ENCODE assay signal across 8 cellular contexts in genomic region chr17:8186787-8187516, GRCh38. TPM values are rescaled to one million over a fixed set of nuclear protein-coding genes. Genes with fewer than 3 reads are reported as not detected.
A peak's percentile ranks its signal among the peaks of the same experiment; 100 is the strongest.
DNase-seq lines count a peak whose midpoint lies in the region; ATAC-seq, FAIRE-seq and TF ChIP-seq lines count a peak whose summit lies in the region.

No MANE protein-coding gene starts in this region.

- intact Hi-C loops in dorsolateral prefrontal cortex (cut with DNase I) (loop anchor here (1.0 to 2.0 kb wide), 6 partner anchors 32 to 67 kb away; partner anchors contain the start of genes CTC1 (in 1 of the 2) and PFAS (in 1 of the 2)), right lobe of liver (cut with DNase I) (no loop called here)

- TF ChIP-seq POLR2A in GM12892 (IDR thresholded peaks at IDR 0.05; ENCODE audit: low read depth, low read length) (no peak), right lobe of liver (IDR thresholded peaks at IDR 0.05) (no peak)

- peak; percentile 93 for FAIRE-seq in GM12892 (lab: Jason Lieb, UNC)

- H3K9me3 ChIP-seq in right lobe of liver = no peaks in the 10 kb centered on the region

- H3K4me3 ChIP-seq in dorsolateral prefrontal cortex (peak overlapping the region; percentile 62 to 99 (median 90)), right lobe of liver (peak overlapping the region; percentile 64 to 72 (median 71))

- H3K9me3 Mint-ChIP-seq in activated CD4-positive, alpha-beta T cell treated with anti-CD3 and anti-CD28 coated beads, Interleukin-2, amount 10 ng/mL, durations not matched to agents 7 days and 5 days = no peaks in the 10 kb centered on the region

- H3K4me3 Mint-ChIP-seq in activated CD4-positive, alpha-beta T cell treated with anti-CD3 and anti-CD28 coated beads, Interleukin-2, amount 10 ng/mL, durations not matched to agents 7 days and 5 days = no peak overlapping the region

- H3K27me3 Mint-ChIP-seq in activated CD4-positive, alpha-beta T cell treated with anti-CD3 and anti-CD28 coated beads, Interleukin-2, amount 10 ng/mL, durations not matched to agents 7 days and 5 days = peaks cover 4% of the 10 kb centered on the region

- peaks cover 22% of the 10 kb centered on the region for H3K4me1 Mint-ChIP-seq in activated CD4-positive, alpha-beta T cell treated with anti-CD3 and anti-CD28 coated beads, Interleukin-2, amount 10 ng/mL, durations not matched to agents 7 days and 5 days

- no peaks in the 10 kb centered on the region for H3K27me3 ChIP-seq in dorsolateral prefrontal cortex
- no peaks in the 10 kb centered on the region for H3K27me3 ChIP-seq in right lobe of liver

- DNase-seq in GM12892 (ENCODE audit: insufficient read length) = no peak
- peak; percentile 80 for DNase-seq in NCI-H526 treated with DMSO at 0.1 percent for 48 hours (lab: John Stamatoyannopoulos, UW)
- peak; percentile 92 for DNase-seq in activated CD4-positive, alpha-beta T cell treated with anti-CD3 and anti-CD28 coated beads, Interleukin-2, amount 10 ng/mL, durations not matched to agents 7 days and 5 days
- peak; percentile 76 to 96 (median 92) for DNase-seq in dorsolateral prefrontal cortex
- peak; percentile 90 to 92 (median 90) for DNase-seq in right lobe of liver
- DNase-seq in stimulated activated CD4-positive, alpha-beta T cell treated with anti-CD3 and anti-CD28 coated beads, Interleukin-2, amount 100 ng/mL, for 4 hours (ENCODE audit: low read depth) = peak; percentile 86

- POLR2A ChIA-PET in activated CD4-positive, alpha-beta T cell treated with anti-CD3 and anti-CD28 coated beads, Interleukin-2, amount 10 ng/mL, durations not matched to agents 7 days and 5 days (lab: Charles Lee) = interaction anchor here (0.7 kb wide), 1 partner anchor 34 kb away, joined by 4 read pairs; no protein-coding TSS in a partner anchor

- H3K36me3 Mint-ChIP-seq in activated CD4-positive, alpha-beta T cell treated with anti-CD3 and anti-CD28 coated beads, Interleukin-2, amount 10 ng/mL, durations not matched to agents 7 days and 5 days (ENCODE audit: low read depth) = no peaks in the 10 kb centered on the region

- peak; percentile 41 for ATAC-seq in HG03439 (IDR thresholded peaks at IDR 0.05; ENCODE audit: unreplicated experiment)
- peak; percentile 55 to 74 (median 69) for ATAC-seq in right lobe of liver
- ATAC-seq in HG03469 (IDR thresholded peaks at IDR 0.05; ENCODE audit: unreplicated experiment) = no peak

- CTCF ChIA-PET in activated CD4-positive, alpha-beta T cell treated with anti-CD3 and anti-CD28 coated beads, Interleukin-2, amount 10 ng/mL, durations not matched to agents 7 days and 5 days (lab: Charles Lee) = interaction anchor here (1.0 to 4.0 kb wide), 12 partner anchors 14 to 67 kb away, joined by 3 to 13 read pairs (median 7); partner anchors contain the start of gene AURKB

- peak in 49 of 56 donors; percentile 7 to 72 (median 54) for TF ChIP-seq CTCF in dorsolateral prefrontal cortex (IDR thresholded peaks at IDR 0.05 in 54 of 56, conservative IDR thresholded peaks at IDR 0.05 in 2 of 56; ENCODE audit: low read depth in 1 of 56, partially characterized antibody in 56 of 56)
- TF ChIP-seq CTCF in right lobe of liver (IDR thresholded peaks at IDR 0.05) = peak in 3 of 4 donors; percentile 18 to 54 (median 46)

- H3K27ac ChIP-seq in dorsolateral prefrontal cortex (peak overlapping the region; percentile 87 to 100 (median 98)), right lobe of liver (peak overlapping the region; percentile 54 to 92 (median 77))

- peaks cover 0 to 20% (median 3%) of the 10 kb centered on the region in 4 donors for H3K4me1 ChIP-seq in right lobe of liver

- under 1% methylated on average over 28 of the region's 32 CpGs for WGBS in right lobe of liver (ENCODE audit: insufficient coverage, low coverage, low lambda C conversion rate, missing lambda C conversion rate)

- no peak overlapping the region for H3K27ac Mint-ChIP-seq in activated CD4-positive, alpha-beta T cell treated with anti-CD3 and anti-CD28 coated beads, Interleukin-2, amount 10 ng/mL, durations not matched to agents 7 days and 5 days

- H3K36me3 ChIP-seq in right lobe of liver = no peaks in the 10 kb centered on the region

RNA-seq across cellular contexts. Expression of gene BORCS6, which starts 3.0 kb away (rescaled TPM):
- polyA plus RNA-seq in GM12892 (2012; ENCODE audit: missing spikeins) = 2.0 TPM
- 10 to 100 TPM; 12.2 to 12.9 TPM for total RNA-seq in activated CD4-positive, alpha-beta T cell treated with anti-CD3 and anti-CD28 coated beads, Interleukin-2, amount 10 ng/mL, durations not matched to agents 7 days and 5 days
- total RNA-seq in dorsolateral prefrontal cortex (10 to 100 TPM in 5 of 120 experiments, 1 to 10 TPM in 115; 5.2 to 10.9 (median 8.0) TPM), right lobe of liver (1 to 10 TPM; 3.1 to 5.3 (median 4.2) TPM)

RNA-seq across cellular contexts. Expression of gene TMEM107, which starts 10.8 kb away (rescaled TPM):
- polyA plus RNA-seq in GM12892 (2012; ENCODE audit: missing spikeins) = 22.7 TPM
- 10 to 100 TPM; 34.8 to 37.2 TPM for total RNA-seq in activated CD4-positive, alpha-beta T cell treated with anti-CD3 and anti-CD28 coated beads, Interleukin-2, amount 10 ng/mL, durations not matched to agents 7 days and 5 days
- total RNA-seq in dorsolateral prefrontal cortex (10 to 100 TPM in 119 of 120 experiments, 1 to 10 TPM in 1; 9.1 to 25.9 (median 17.1) TPM), right lobe of liver (1 to 10 TPM; 2.3 to 5.0 (median 3.4) TPM)

RNA-seq across cellular contexts. Expression of gene AURKB, which starts 23.4 kb away (rescaled TPM):
- polyA plus RNA-seq in GM12892 (2012; ENCODE audit: missing spikeins) = 62.4 TPM
- 100 to 1,000 TPM; 188 to 224 TPM for total RNA-seq in activated CD4-positive, alpha-beta T cell treated with anti-CD3 and anti-CD28 coated beads, Interleukin-2, amount 10 ng/mL, durations not matched to agents 7 days and 5 days
- total RNA-seq in dorsolateral prefrontal cortex (1 to 10 TPM in 8 of 120 experiments, under 1 TPM in 4, not detected in 108; 0.75 to 3.8 (median 1.2) TPM), right lobe of liver (1 to 10 TPM in 4 of 6 experiments, under 1 TPM in 2; 0.26 to 3.9 (median 1.5) TPM)

RNA-seq across cellular contexts. Expression of gene VAMP2, which starts 24.2 kb away (rescaled TPM):
- polyA plus RNA-seq in GM12892 (2012; ENCODE audit: missing spikeins) = 32.1 TPM
- 10 to 100 TPM; 71.1 to 79.1 TPM for total RNA-seq in activated CD4-positive, alpha-beta T cell treated with anti-CD3 and anti-CD28 coated beads, Interleukin-2, amount 10 ng/mL, durations not matched to agents 7 days and 5 days
- total RNA-seq in dorsolateral prefrontal cortex (100 to 1,000 TPM; 264 to 763 (median 490) TPM), right lobe of liver (10 to 100 TPM in 4 of 6 experiments, 1 to 10 TPM in 2; 4.4 to 18.6 (median 13.2) TPM)

RNA-seq across cellular contexts. Expression of gene PER1, which starts 34.7 kb away (rescaled TPM):
- 11.8 TPM for polyA plus RNA-seq in GM12892 (2012; ENCODE audit: missing spikeins)
- total RNA-seq in activated CD4-positive, alpha-beta T cell treated with anti-CD3 and anti-CD28 coated beads, Interleukin-2, amount 10 ng/mL, durations not matched to agents 7 days and 5 days = 10 to 100 TPM; 26.9 to 28.7 TPM
- total RNA-seq in dorsolateral prefrontal cortex = 100 to 1,000 TPM in 74 of 120 experiments, 10 to 100 TPM in 46; 46.9 to 218 (median 112) TPM
- total RNA-seq in right lobe of liver = 100 to 1,000 TPM in 1 of 6 experiments, 10 to 100 TPM in 5; 25.7 to 118 (median 55.2) TPM

Comparison
In these comparisons a context has a peak if more than half of its experiments do, and no peak if none do; other contexts are left out.
1. RNA of gene AURKB, which starts 23.4 kb away (total RNA-seq): 188 to 224 TPM in activated CD4-positive, alpha-beta T cell treated with anti-CD3 and anti-CD28 coated beads, Interleukin-2, amount 10 ng/mL, durations not matched to agents 7 days and 5 days; 0.26 to 3.9 TPM in right lobe of liver and 0.75 to 3.8 TPM in dorsolateral prefrontal cortex; every median in the first group is over 10 times any median in the second.
2. intact Hi-C loops: an anchor here in dorsolateral prefrontal cortex (1.0 to 2.0 kb wide); none called in right lobe of liver.